Comparison of ENCODE assay signal across 24 cellular contexts in genomic region chr7:4205828-4206227, GRCh38.
"Had no signal": no experiment of that assay in that cellular context is flagged by ENCODE, and none has a peak within 500 bp of the region (broad histone marks: within the 10 kb centered on the region; RNA-seq: fewer than 3 reads in every experiment).

No MANE protein-coding gene starts in this region.

- ATAC-seq: left ventricle myocardium superior; mucosa of descending colon; natural killer cell treated with Interleukin-12 subunit alpha and Interleukin-12 subunit beta and Interleukin-15 and Interleukin-18, amount 100 ng/mL, for 72 hours; psoas muscle; right cardiac atrium; stimulated activated effector memory CD8-positive, alpha-beta T cell treated with anti-CD3 and anti-CD28 coated beads, Interleukin-12 subunit alpha, Interleukin-12 subunit beta, amount 100 ng/mL, for 72 hours had no signal

- H3K9me3 ChIP-seq: esophagus squamous epithelium, mucosa of descending colon, psoas muscle, sigmoid colon, stomach, thyroid gland had no signal

- H3K4me3 ChIP-seq: coronary artery, esophagus squamous epithelium, mucosa of descending colon, psoas muscle, sigmoid colon, stomach, thyroid gland had no signal

- H3K27ac ChIP-seq: coronary artery, esophagus squamous epithelium, psoas muscle, sigmoid colon, stomach, thyroid gland had no signal

- DNase-seq: dermis blood vessel endothelial cell; effector memory CD4-positive, alpha-beta T cell; erythroblast; esophagus squamous epithelium; foreskin melanocyte; hypothalamus; immature natural killer cell; islet precursor cell; left ventricle myocardium superior; mesenchymal stem cell; naive B cell; sigmoid colon; stimulated activated CD4-positive, alpha-beta T cell treated with anti-CD3 and anti-CD28 coated beads, Interleukin-2, amount 100 ng/mL, for 24 hours; stimulated activated CD4-positive, alpha-beta T cell treated with anti-CD3 and anti-CD28 coated beads, Interleukin-4, amount 100 ng/mL, for 24 hours; stimulated activated naive CD4-positive, alpha-beta T cell treated with Interleukin-2 at 50 U/mL for 16 hours; stomach; thyroid gland; trophoblast cell had no signal

- H3K27me3 ChIP-seq: sigmoid colon, stomach, thyroid gland had no signal

- H3K36me3 ChIP-seq: esophagus squamous epithelium, sigmoid colon, thyroid gland had no signal

- H3K4me1 ChIP-seq: psoas muscle, sigmoid colon, stomach, thyroid gland had no signal
